14 cellular contexts compared by ENCODE assay signal in genomic region chr20:2729251-2729713, GRCh38. TPM values are rescaled to one million over a fixed set of nuclear protein-coding genes. Genes with fewer than 3 reads are reported as not detected.
DNase-seq lines count a peak whose midpoint lies in the region; FAIRE-seq and TF ChIP-seq lines count a peak whose summit lies in the region.
"Had no signal": no experiment of that assay in that cellular context is flagged by ENCODE, and none has a peak within 500 bp of the region (broad histone marks: within the 10 kb centered on the region; RNA-seq: fewer than 3 reads in every experiment).

No MANE protein-coding gene starts in this region.

- H3K27me3 ChIP-seq in CD8-positive, alpha-beta memory T cell (ENCODE audit: insufficient read depth, low read length, poor library complexity, severe bottlenecking) = no peaks in the 10 kb centered on the region
- H3K27me3 ChIP-seq: sigmoid colon had no signal

- peak overlapping the region; percentile 16 to 96 (median 90) for H3K27ac Mint-ChIP-seq in CD8-positive, alpha-beta memory T cell

- peak overlapping the region; percentile 4 for H3K4me3 ChIP-seq in CD8-positive, alpha-beta memory T cell (ENCODE audit: low read length)
- H3K4me3 ChIP-seq in fibroblast of villous mesenchyme (ENCODE audit: low read depth, low read length) = no peak overlapping the region
- H3K4me3 ChIP-seq: sigmoid colon had no signal

- CTCF ChIA-PET in CD8-positive, alpha-beta memory T cell (lab: Charles Lee) = interaction anchor here (0.6 to 5.3 kb wide), 10 partner anchors 10 to 197 kb away, joined by 3 to 41 read pairs (median 7); no protein-coding TSS in a partner anchor

- H3K4me1 Mint-ChIP-seq in CD8-positive, alpha-beta memory T cell = peaks cover 21 to 28% (median 28%) of the 10 kb centered on the region in 3 donors

- peaks cover 3 to 13% of the 10 kb centered on the region in 2 donors for H3K27me3 Mint-ChIP-seq in CD8-positive, alpha-beta memory T cell

- POLR2A ChIA-PET in CD8-positive, alpha-beta memory T cell (lab: Charles Lee) = interaction anchor here (1.7 to 2.9 kb wide), 2 partner anchors 11 to 15 kb away, joined by 5 to 35 read pairs; no protein-coding TSS in a partner anchor

- peaks cover 5 to 15% (median 10%) of the 10 kb centered on the region in 5 donors for H3K9me3 Mint-ChIP-seq in CD8-positive, alpha-beta memory T cell

- DNase-seq in CD8-positive, alpha-beta memory T cell = peak in 3 of 5 donors; percentile 54 to 71 (median 64)
- DNase-seq in Kasumi-1 (lab: John Stamatoyannopoulos, UW) (peak; percentile 37 to 60), fibroblast of villous mesenchyme (ENCODE audit: low read depth) (peak; percentile 65), NCI-H1436 (lab: John Stamatoyannopoulos, UW) (no peak), RCC 7860 (ENCODE audit: low spot score) (no peak), NCI-H1694 (lab: John Stamatoyannopoulos, UW) (no peak), GOT3 (lab: John Stamatoyannopoulos, UW) (no peak)
- DNase-seq in activated CD4-positive, alpha-beta T cell treated with anti-CD3 and anti-CD28 coated beads, Interleukin-2, amount 50 U/mL, for 1 hour = peak; percentile 32
- DNase-seq: amygdala, DMS53, NCI-H1436 treated with DMSO at 0.1 percent for 48 hours, sigmoid colon, T-helper 9 cell had no signal

- no peaks in the 10 kb centered on the region for H3K9me3 ChIP-seq in CD8-positive, alpha-beta memory T cell (ENCODE audit: low read length)
- H3K9me3 ChIP-seq: sigmoid colon had no signal

- FAIRE-seq in RCC 7860 (lab: Jason Lieb, UNC) = no peak
- FAIRE-seq: endometrium had no signal

- H3K36me3 ChIP-seq in CD8-positive, alpha-beta memory T cell (ENCODE audit: insufficient read depth, low read length) = no peaks in the 10 kb centered on the region

- no peak overlapping the region for H3K27ac ChIP-seq in CD8-positive, alpha-beta memory T cell (ENCODE audit: low read depth, low read length)
- H3K27ac ChIP-seq: sigmoid colon had no signal

- H3K4me3 Mint-ChIP-seq in CD8-positive, alpha-beta memory T cell = peak overlapping the region in 6 of 7 donors; percentile 51 to 71 (median 65)

- peaks cover 28% of the 10 kb centered on the region for H3K4me1 ChIP-seq in CD8-positive, alpha-beta memory T cell (ENCODE audit: insufficient read depth, low read length)
- H3K4me1 ChIP-seq: sigmoid colon had no signal

- no peak for TF ChIP-seq CTCF in fibroblast of villous mesenchyme (IDR thresholded peaks at IDR 0.05; ENCODE audit: insufficient read depth, low read depth, low read length)

- peaks cover 0 to 13% (median 3%) of the 10 kb centered on the region in 3 donors for H3K36me3 Mint-ChIP-seq in CD8-positive, alpha-beta memory T cell

RNA-seq across cellular contexts. Expression of gene EBF4, which starts 36.7 kb away (rescaled TPM):
- under 1 TPM; 0.66 to 0.92 TPM for total RNA-seq in CD8-positive, alpha-beta memory T cell
- polyA plus RNA-seq in CD8-positive, alpha-beta memory T cell = 2.0 TPM
- total RNA-seq in fibroblast of villous mesenchyme = 2.6 and 3.5 TPM in 2 replicates

Comparison
In these comparisons a context has a peak if more than half of its experiments do, and no peak if none do; other contexts are left out.
1. DNase-seq: peak in CD8-positive, alpha-beta memory T cell (3 of 5), Kasumi-1 (2 of 2), activated CD4-positive, alpha-beta T cell treated with anti-CD3 and anti-CD28 coated beads, Interleukin-2, amount 50 U/mL, for 1 hour (single experiment) and fibroblast of villous mesenchyme (single experiment); none in NCI-H1436 (single experiment), RCC 7860 (single experiment), NCI-H1694 (single experiment) and GOT3 (single experiment).